8 cellular contexts compared by ENCODE assay signal in the genomic region with DNA sequence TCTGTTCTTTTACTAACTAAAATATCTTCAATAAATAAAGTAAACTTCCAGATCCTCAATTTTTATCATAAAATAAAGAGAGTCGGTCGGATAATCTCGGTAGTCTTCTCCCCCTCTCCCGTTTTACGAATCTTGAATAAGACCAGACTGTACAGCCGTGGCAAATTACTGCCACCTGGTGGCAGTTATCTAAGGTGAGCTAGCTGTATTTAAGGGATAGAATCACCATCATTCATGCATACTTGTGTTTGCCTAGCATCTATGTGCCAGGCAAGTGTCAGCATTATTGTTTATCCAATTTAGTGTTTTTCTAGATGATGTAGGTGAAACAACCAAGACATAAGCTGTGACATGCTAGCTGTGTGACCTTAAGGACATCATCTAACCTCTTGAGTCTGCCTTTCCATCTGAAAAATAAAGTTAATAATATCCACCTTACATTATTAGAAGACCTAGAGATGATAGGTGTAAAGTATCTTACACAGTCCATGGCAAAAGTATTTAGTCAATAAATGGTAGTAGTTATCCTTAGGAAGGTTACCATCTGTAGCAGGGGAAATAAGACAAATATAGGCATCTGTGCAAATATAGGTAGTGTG. TPM values are rescaled to one million over a fixed set of nuclear protein-coding genes. Genes with fewer than 3 reads are reported as not detected.
DNase-seq lines count a peak whose midpoint lies in the region; ATAC-seq, FAIRE-seq and TF ChIP-seq lines count a peak whose summit lies in the region.

No MANE protein-coding gene starts in this region.

- H3K9me3 ChIP-seq in CD4-positive, CD25-positive, alpha-beta regulatory T cell (ENCODE audit: control insufficient read depth in 2 of 2, low read length in 2 of 2), result no peaks in the 10 kb centered on the region
- H3K9me3 ChIP-seq in fibroblast of lung (ENCODE audit: control insufficient read depth, insufficient read depth, low read depth, low read length) (no peaks in the 10 kb centered on the region), neuronal stem cell (replicated peaks in 1 of 2; ENCODE audit: control insufficient read depth in 2 of 2, insufficient read depth in 1 of 2, low read depth in 1 of 2, low read length in 2 of 2) (no peaks in the 10 kb centered on the region)

- H2BK5ac ChIP-seq in neuronal stem cell (ENCODE audit: low read length), result no peak overlapping the region

- DNase-seq in CD4-positive, CD25-positive, alpha-beta regulatory T cell, result peak; percentile 24 to 73 (median 46)
- DNase-seq in HT1080 (ENCODE audit: low read depth) (peak; percentile 55), NOMO-1 treated with dmso at 0.1 percent for 144 hours (lab: John Stamatoyannopoulos, UW; ENCODE audit: unreplicated experiment) (peak; percentile 2), activated T-cell treated with anti-CD3 and anti-CD28 coated beads for 4 hours (peak; percentile 33), fibroblast of lung (ENCODE audit: low read depth in 2 of 2) (peak; percentile 66 to 74), neuronal stem cell (ENCODE audit: low spot score) (peak; percentile 59), urothelium cell line (ENCODE audit: low spot score) (peak; percentile 56)

- no peak for FAIRE-seq in urothelium cell line (lab: Jason Lieb, UNC)

- H2BK120ac ChIP-seq in neuronal stem cell (ENCODE audit: low read depth, low read length), result no peak overlapping the region

- peaks cover 4% of the 10 kb centered on the region for H3K4me1 ChIP-seq in CD4-positive, CD25-positive, alpha-beta regulatory T cell (ENCODE audit: control insufficient read depth, insufficient read depth, low read length, poor library complexity, severe bottlenecking)
- peaks cover 9% of the 10 kb centered on the region for H3K4me1 ChIP-seq in fibroblast of lung (ENCODE audit: control insufficient read depth, extremely low read depth, insufficient read depth, low read length)
- peaks cover 0 to 2% of the 10 kb centered on the region in 2 donors for H3K4me1 ChIP-seq in neuronal stem cell (ENCODE audit: control insufficient read depth in 2 of 2, insufficient read depth in 1 of 2, low read depth in 1 of 2, low read length in 2 of 2)

- H3K4me2 ChIP-seq in fibroblast of lung (ENCODE audit: extremely low read depth, insufficient read depth, low read length) (peak overlapping the region; percentile 20), neuronal stem cell (ENCODE audit: insufficient read depth, low read length, poor library complexity, severe bottlenecking) (no peak overlapping the region)

- H3K9me3 Mint-ChIP-seq in CD4-positive, CD25-positive, alpha-beta regulatory T cell, result peaks cover 0 to 2% (median 0%) of the 10 kb centered on the region in 7 donors

- ATAC-seq in CD4-positive, CD25-positive, alpha-beta regulatory T cell (ENCODE audit: low read depth in 2 of 2), result peak; percentile 62 to 78
- ATAC-seq in GM19372 (IDR thresholded peaks at IDR 0.05; ENCODE audit: low read depth, unreplicated experiment), result peak; percentile 81

- no peak overlapping the region for H3K18ac ChIP-seq in neuronal stem cell (ENCODE audit: low read length)

- peaks cover 6% of the 10 kb centered on the region for H3K27me3 Mint-ChIP-seq in CD4-positive, CD25-positive, alpha-beta regulatory T cell

- no peak overlapping the region for H3K14ac ChIP-seq in neuronal stem cell (ENCODE audit: low read length)

- no peaks in the 10 kb centered on the region for H3K79me2 ChIP-seq in fibroblast of lung (ENCODE audit: control insufficient read depth, insufficient read depth, low read length)

- H2AK5ac ChIP-seq in neuronal stem cell (ENCODE audit: low read depth, low read length), result no peak overlapping the region

- peak overlapping the region in 1 of 4 donors; percentile 33 for H3K4me3 Mint-ChIP-seq in CD4-positive, CD25-positive, alpha-beta regulatory T cell

- H3K4ac ChIP-seq in neuronal stem cell (ENCODE audit: low read length), result no peak overlapping the region

- H2AFZ ChIP-seq in fibroblast of lung (ENCODE audit: low read length) (no peak overlapping the region), neuronal stem cell (ENCODE audit: low read length) (no peak overlapping the region)

- no peak overlapping the region for H3K23ac ChIP-seq in neuronal stem cell (ENCODE audit: low read depth, low read length, poor library complexity)

- no peak overlapping the region for H2BK15ac ChIP-seq in neuronal stem cell (ENCODE audit: low read length)

- peak; percentile 77 for TF ChIP-seq CTCF in fibroblast of lung (conservative IDR thresholded peaks at IDR 0.05 in 1 of 2, IDR thresholded peaks at IDR 0.05 in 1 of 2; ENCODE audit: low read depth in 1 of 2, low read length in 2 of 2)

- H4K8ac ChIP-seq in neuronal stem cell (ENCODE audit: low read depth, low read length), result no peak overlapping the region

- peaks cover 2% of the 10 kb centered on the region for H3K27me3 ChIP-seq in CD4-positive, CD25-positive, alpha-beta regulatory T cell (ENCODE audit: control insufficient read depth, insufficient read depth, low read length)
- H3K27me3 ChIP-seq in fibroblast of lung (ENCODE audit: control insufficient read depth, insufficient read depth, low read length) (no peaks in the 10 kb centered on the region), neuronal stem cell (ENCODE audit: control insufficient read depth in 3 of 3, insufficient read depth in 3 of 3, low read depth in 1 of 3, low read length in 3 of 3) (no peaks in the 10 kb centered on the region)

- no peak overlapping the region for H2BK12ac ChIP-seq in neuronal stem cell (ENCODE audit: low read length)

- peaks cover 0 to 11% (median 2%) of the 10 kb centered on the region in 4 donors for H3K4me1 Mint-ChIP-seq in CD4-positive, CD25-positive, alpha-beta regulatory T cell

- no peak overlapping the region for H3K4me3 ChIP-seq in CD4-positive, CD25-positive, alpha-beta regulatory T cell (ENCODE audit: low read depth, low read length)
- peak overlapping the region in 1 of 4 experiments; percentile 16 for H3K4me3 ChIP-seq in fibroblast of lung (replicated peaks in 1 of 4; ENCODE audit: control extremely low read depth in 1 of 4, insufficient read depth in 1 of 4, low read depth in 3 of 4, low read length in 4 of 4)
- no peak overlapping the region for H3K4me3 ChIP-seq in neuronal stem cell (ENCODE audit: low read length in 2 of 2)

- H4K91ac ChIP-seq in neuronal stem cell (ENCODE audit: low read depth, low read length, poor library complexity), result no peak overlapping the region

- no peaks in the 10 kb centered on the region for H3K36me3 ChIP-seq in CD4-positive, CD25-positive, alpha-beta regulatory T cell (ENCODE audit: control insufficient read depth, insufficient read depth, low read length)
- H3K36me3 ChIP-seq in fibroblast of lung (ENCODE audit: control insufficient read depth, insufficient read depth, low read length) (no peaks in the 10 kb centered on the region), neuronal stem cell (replicated peaks in 1 of 2; ENCODE audit: control insufficient read depth in 2 of 2, insufficient read depth in 2 of 2, low read length in 2 of 2) (no peaks in the 10 kb centered on the region)

- H3K9ac ChIP-seq in fibroblast of lung (ENCODE audit: insufficient read depth, low read length), result no peak overlapping the region
- H3K9ac ChIP-seq in neuronal stem cell (ENCODE audit: low read depth, low read length, poor library complexity), result no peak overlapping the region

- no peak overlapping the region for H3K27ac ChIP-seq in CD4-positive, CD25-positive, alpha-beta regulatory T cell (ENCODE audit: insufficient read depth, low read length, poor library complexity, severe bottlenecking)
- H3K27ac ChIP-seq in fibroblast of lung (ENCODE audit: insufficient read depth, low read length), result no peak overlapping the region
- H3K27ac ChIP-seq in neuronal stem cell (replicated peaks; ENCODE audit: low read length), result no peak overlapping the region

- H3K27ac Mint-ChIP-seq in CD4-positive, CD25-positive, alpha-beta regulatory T cell, result no peak overlapping the region

- WGBS in neuronal stem cell (ENCODE audit: extremely low coverage in 2 of 2, insufficient read length in 2 of 2, insufficient replicate concordance in 1 of 2), 2 donors, result no CpG with 5 or more reads among the region's 6 CpGs

- no peaks in the 10 kb centered on the region for H3K36me3 Mint-ChIP-seq in CD4-positive, CD25-positive, alpha-beta regulatory T cell

- H4K20me1 ChIP-seq in fibroblast of lung (ENCODE audit: control insufficient read depth, extremely low read depth, insufficient read depth, low read length), result no peaks in the 10 kb centered on the region

- no peaks in the 10 kb centered on the region for H3K79me1 ChIP-seq in neuronal stem cell (ENCODE audit: low read depth, low read length)

RNA-seq across cellular contexts. Expression of a gene that starts 21.3 kb away (rescaled TPM):
- total RNA-seq in CD4-positive, CD25-positive, alpha-beta regulatory T cell, result 60.3 TPM
- polyA plus RNA-seq in CD4-positive, CD25-positive, alpha-beta regulatory T cell, result 100 to 1,000 TPM; 109 to 124 (median 117) TPM
- total RNA-seq in HT1080 (2014; rRNA removed; shearing (Covaris generic)), result 132 and 160 TPM in 2 replicates
- 161 and 165 TPM in 2 replicates for polyA plus RNA-seq in HT1080 (2015; cell fraction: cytosol; rRNA removed)
- 140 and 170 TPM in 2 replicates for polyA plus RNA-seq in HT1080 (2015; cell fraction: nucleus; rRNA removed)
- 41.6 and 47.6 TPM in 2 replicates for total RNA-seq in fibroblast of lung
- polyA plus RNA-seq in fibroblast of lung, result 52.9 and 78.8 TPM in 2 replicates
- 68.1 and 110 TPM in 2 replicates for polyA plus RNA-seq in fibroblast of lung (2012)
- polyA minus RNA-seq in fibroblast of lung (ENCODE audit: low replicate concordance), result 1.9 and 4.6 TPM in 2 replicates
- 99.8 TPM for polyA plus RNA-seq in neuronal stem cell (2013, experiment 1 of 2)
- 114 TPM for polyA plus RNA-seq in neuronal stem cell (2013, experiment 2 of 2)

Comparison
In these comparisons a context has a peak if more than half of its experiments do, and no peak if none do; other contexts are left out.
1. DNase-seq: peak in every context shown above with its lines; median percentile 70 in fibroblast of lung; 59 in neuronal stem cell; 56 in urothelium cell line; 55 in HT1080; 46 in CD4-positive, CD25-positive, alpha-beta regulatory T cell; 33 in activated T-cell treated with anti-CD3 and anti-CD28 coated beads for 4 hours; 2 in NOMO-1 treated with dmso at 0.1 percent for 144 hours.